Comparison of ENCODE assay signal across 10 cellular contexts in the genomic region with DNA sequence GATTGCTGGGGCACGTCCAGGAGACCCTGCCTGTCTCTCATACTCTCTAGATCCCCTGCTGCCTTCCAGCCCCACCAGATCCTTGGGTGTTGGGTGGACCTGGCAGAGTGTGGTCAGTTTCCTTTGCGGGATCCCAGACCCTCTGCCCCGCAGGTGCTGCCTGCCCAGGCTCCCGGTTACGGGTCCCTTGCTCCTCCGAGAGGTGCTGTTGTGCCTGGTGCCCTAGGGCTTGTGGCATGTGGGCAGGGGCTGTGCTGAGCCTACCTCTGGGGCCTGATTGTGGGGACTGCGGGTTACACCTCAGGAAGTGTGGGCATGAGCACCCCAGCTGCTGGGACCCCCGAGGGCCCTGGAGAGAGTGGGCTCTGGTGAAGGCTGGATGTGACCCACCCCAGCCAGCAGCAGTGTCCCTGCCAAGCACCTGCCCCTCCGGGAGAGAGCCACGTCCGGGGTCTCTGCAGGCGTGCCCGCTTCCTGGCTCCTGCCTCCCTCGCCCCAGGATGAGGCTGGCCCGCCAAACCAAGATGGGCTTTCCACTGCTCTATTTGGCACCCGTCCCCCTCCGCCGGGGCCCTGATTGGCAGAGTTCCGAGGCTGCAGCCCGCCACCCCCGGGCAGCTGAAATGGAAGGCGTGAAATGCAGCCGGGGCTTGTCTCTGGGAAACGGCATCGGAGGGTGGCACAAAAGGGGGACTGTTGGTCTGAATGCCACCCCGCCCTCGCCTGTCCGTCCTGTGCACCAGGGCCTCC. TPM values are rescaled to one million over a fixed set of nuclear protein-coding genes. Genes with fewer than 3 reads are reported as not detected.
DNase-seq lines count a peak whose midpoint lies in the region; ATAC-seq and TF ChIP-seq lines count a peak whose summit lies in the region.
"Had no signal": no experiment of that assay in that cellular context is flagged by ENCODE, and none has a peak within 500 bp of the region (broad histone marks: within the 10 kb centered on the region; RNA-seq: fewer than 3 reads in every experiment).

No MANE protein-coding gene starts in this region.

- POLR2A ChIA-PET in activated CD8-positive, alpha-beta T cell treated with anti-CD3 and anti-CD28 coated beads for 36 hours (lab: Charles Lee): no interaction called here

- no peaks in the 10 kb centered on the region for H3F3A ChIP-seq in GM23338 (replicated peaks; ENCODE audit: low read depth)

- H4K20me1 ChIP-seq in GM23338 (replicated peaks; ENCODE audit: insufficient read depth): peaks cover 20% of the 10 kb centered on the region

- no peaks in the 10 kb centered on the region for H3K36me3 ChIP-seq in GM23338 (ENCODE audit: insufficient read depth)
- H3K36me3 ChIP-seq: right lobe of liver had no signal

- H3K4me3 Mint-ChIP-seq in GM23338: no peak overlapping the region
- peak overlapping the region; percentile 37 for H3K4me3 Mint-ChIP-seq in activated CD8-positive, alpha-beta T cell treated with anti-CD3 and anti-CD28 coated beads for 36 hours
- peak overlapping the region; percentile 72 to 73 for H3K4me3 Mint-ChIP-seq in stimulated activated naive B cell treated with anti-CD40 and anti-IgM and Interleukin-4, amounts not matched to agents 10 μg/mL and 1 μg/mL and 100 μg/mL, for 72 hours

- no peaks in the 10 kb centered on the region for H3K27me3 ChIP-seq in GM23338 (ENCODE audit: insufficient read depth)
- H3K27me3 ChIP-seq in right cardiac atrium (ENCODE audit: control insufficient read depth, insufficient read depth): no peaks in the 10 kb centered on the region
- H3K27me3 ChIP-seq: right lobe of liver had no signal

- CTCF ChIA-PET in activated CD8-positive, alpha-beta T cell treated with anti-CD3 and anti-CD28 coated beads for 36 hours (lab: Charles Lee): interaction anchor here (1.1 to 1.2 kb wide), 2 partner anchors 11 to 30 kb away, joined by 3 read pairs; no protein-coding TSS in a partner anchor

- H3K27me3 Mint-ChIP-seq in GM23338 (ENCODE audit: insufficient read depth, low read depth, poor library complexity): peaks cover 1% of the 10 kb centered on the region
- H3K27me3 Mint-ChIP-seq in activated CD8-positive, alpha-beta T cell treated with anti-CD3 and anti-CD28 coated beads for 36 hours: peaks cover 3% of the 10 kb centered on the region
- no peaks in the 10 kb centered on the region for H3K27me3 Mint-ChIP-seq in stimulated activated naive B cell treated with anti-CD40 and anti-IgM and Interleukin-4, amounts not matched to agents 10 μg/mL and 1 μg/mL and 100 μg/mL, for 72 hours

- peaks cover 6% of the 10 kb centered on the region; the same call in 2 of the 3 replicates for H3K4me1 Mint-ChIP-seq in GM23338
- peaks cover 16% of the 10 kb centered on the region for H3K4me1 Mint-ChIP-seq in activated CD8-positive, alpha-beta T cell treated with anti-CD3 and anti-CD28 coated beads for 36 hours (ENCODE audit: low read depth)
- peaks cover 24 to 39% of the 10 kb centered on the region in 2 donors for H3K4me1 Mint-ChIP-seq in stimulated activated naive B cell treated with anti-CD40 and anti-IgM and Interleukin-4, amounts not matched to agents 10 μg/mL and 1 μg/mL and 100 μg/mL, for 72 hours

- H3K4me1 ChIP-seq in GM23338 (ENCODE audit: insufficient read depth) (no peaks in the 10 kb centered on the region), right cardiac atrium (ENCODE audit: control insufficient read depth, insufficient read depth, low read length) (no peaks in the 10 kb centered on the region)
- H3K4me1 ChIP-seq: right lobe of liver had no signal

- H3K27ac Mint-ChIP-seq in GM23338: no peak overlapping the region
- no peak overlapping the region for H3K27ac Mint-ChIP-seq in activated CD8-positive, alpha-beta T cell treated with anti-CD3 and anti-CD28 coated beads for 36 hours
- H3K27ac Mint-ChIP-seq in stimulated activated naive B cell treated with anti-CD40 and anti-IgM and Interleukin-4, amounts not matched to agents 10 μg/mL and 1 μg/mL and 100 μg/mL, for 72 hours: peak overlapping the region; percentile 79

- H3K9me2 ChIP-seq in GM23338 (ENCODE audit: insufficient read depth): no peaks in the 10 kb centered on the region

- H3K9me3 Mint-ChIP-seq in GM23338: no peaks in the 10 kb centered on the region
- H3K9me3 Mint-ChIP-seq in activated CD8-positive, alpha-beta T cell treated with anti-CD3 and anti-CD28 coated beads for 36 hours: peaks cover under 1% of the 10 kb centered on the region
- H3K9me3 Mint-ChIP-seq in stimulated activated naive B cell treated with anti-CD40 and anti-IgM and Interleukin-4, amounts not matched to agents 10 μg/mL and 1 μg/mL and 100 μg/mL, for 72 hours: no peaks in the 10 kb centered on the region

- no peak overlapping the region for H3K4me2 ChIP-seq in GM23338

- H3K27ac ChIP-seq in GM23338 (ENCODE audit: low read depth) (peak overlapping the region; percentile 72), right cardiac atrium (ENCODE audit: low read length) (no peak overlapping the region)

- ATAC-seq in GM23338: peak; percentile 31
- ATAC-seq in activated CD8-positive, alpha-beta T cell treated with anti-CD3 and anti-CD28 coated beads for 36 hours: peak; percentile 44
- ATAC-seq in right cardiac atrium: peak; percentile 9 to 10
- ATAC-seq in stimulated activated naive B cell treated with anti-CD40 and anti-IgM and Interleukin-4, amounts not matched to agents 10 μg/mL and 1 μg/mL and 100 μg/mL, for 72 hours (replicated peaks): peak; percentile 38 to 45
- no peak for ATAC-seq in GM18870 (IDR thresholded peaks at IDR 0.05; ENCODE audit: unreplicated experiment)

- no peak overlapping the region for H3K4me3 ChIP-seq in GM23338
- no peak overlapping the region for H3K4me3 ChIP-seq in right cardiac atrium (ENCODE audit: low read length)
- H3K4me3 ChIP-seq: right lobe of liver had no signal

- intact Hi-C loops in activated CD8-positive, alpha-beta T cell treated with anti-CD3 and anti-CD28 coated beads for 36 hours (cut with micrococcal nuclease): loop anchor here (5.0 kb wide), 1 partner anchor 51 kb away; no protein-coding TSS in a partner anchor
- intact Hi-C loops in right cardiac atrium (cut with DNase I): no loop called here

- 43% methylated on average over 28 of the region's 28 CpGs for WGBS in right cardiac atrium

- TF ChIP-seq CTCF in GM23338 (conservative IDR thresholded peaks at IDR 0.05; ENCODE audit: low read depth in 2 of 2): no peak
- no peak for TF ChIP-seq CTCF in activated CD8-positive, alpha-beta T cell treated with anti-CD3 and anti-CD28 coated beads for 36 hours (IDR thresholded peaks at IDR 0.05)

- H3K79me2 ChIP-seq in GM23338 (replicated peaks; ENCODE audit: insufficient read depth): peaks cover 59% of the 10 kb centered on the region

- H2AFZ ChIP-seq in GM23338: no peak overlapping the region

- DNase-seq in GM23338 (ENCODE audit: low spot score) (peak; percentile 2), right cardiac atrium (peak; percentile 27 to 70 (median 58)), AG20443 (ENCODE audit: low spot score) (no peak), dedifferentiated amniotic fluid mesenchymal stem cell (ENCODE audit: extremely low spot score) (no peak)
- peak; percentile 26 for DNase-seq in activated CD8-positive, alpha-beta T cell treated with anti-CD3 and anti-CD28 coated beads for 36 hours
- DNase-seq in stimulated activated naive B cell treated with anti-CD40 and anti-IgM and Interleukin-4, amounts not matched to agents 10 μg/mL and 1 μg/mL and 100 μg/mL, for 72 hours: no peak
- DNase-seq in activated naive CD4-positive, alpha-beta T cell (lab: John Stamatoyannopoulos, UW): no peak
- DNase-seq: stimulated activated naive CD4-positive, alpha-beta T cell treated with Interleukin-2 at 50 U/mL for 16 hours had no signal

- H3K36me3 Mint-ChIP-seq in GM23338 (ENCODE audit: low read depth): peaks cover 4% of the 10 kb centered on the region; the same call in 2 of the 3 replicates
- H3K36me3 Mint-ChIP-seq in activated CD8-positive, alpha-beta T cell treated with anti-CD3 and anti-CD28 coated beads for 36 hours (ENCODE audit: low read depth): no peaks in the 10 kb centered on the region
- peaks cover 4 to 15% of the 10 kb centered on the region in 2 donors for H3K36me3 Mint-ChIP-seq in stimulated activated naive B cell treated with anti-CD40 and anti-IgM and Interleukin-4, amounts not matched to agents 10 μg/mL and 1 μg/mL and 100 μg/mL, for 72 hours

- no peaks in the 10 kb centered on the region for H3K9me3 ChIP-seq in right cardiac atrium (ENCODE audit: control insufficient read depth, low read length)
- H3K9me3 ChIP-seq: right lobe of liver had no signal

RNA-seq across cellular contexts. Expression of a gene that starts 17.0 kb away (rescaled TPM):
- 45.2 and 51.9 TPM in 2 replicates for total RNA-seq in GM23338 (2014; rRNA removed; shearing (Covaris generic))
- polyA plus RNA-seq in GM23338 (2016; fragmentation: Nextera tagmentation; extraction: Ambion mirVana) (7.2 and 8.1 TPM in 2 replicates), right cardiac atrium (6.3 TPM)
- 1 to 10 TPM; 1.3 to 1.4 TPM for total RNA-seq in activated CD8-positive, alpha-beta T cell treated with anti-CD3 and anti-CD28 coated beads for 36 hours
- total RNA-seq in right cardiac atrium: 1 to 10 TPM; 7.2 to 9.4 (median 8.9) TPM

RNA-seq across cellular contexts. Expression of a gene that starts 52.0 kb away (rescaled TPM):
- 62.4 and 75.2 TPM in 2 replicates for total RNA-seq in GM23338 (2014; rRNA removed; shearing (Covaris generic))
- polyA plus RNA-seq in GM23338 (2016; fragmentation: Nextera tagmentation; extraction: Ambion mirVana) (55.3 and 56.4 TPM in 2 replicates), right cardiac atrium (9.4 TPM)
- 10 to 100 TPM; 90.7 to 91.8 TPM for total RNA-seq in activated CD8-positive, alpha-beta T cell treated with anti-CD3 and anti-CD28 coated beads for 36 hours
- total RNA-seq in right cardiac atrium: 10 to 100 TPM in 1 of 4 donors, 1 to 10 TPM in 3; 8.9 to 11.5 (median 9.1) TPM

Comparison
In these comparisons a context has a peak if more than half of its experiments do, and no peak if none do; other contexts are left out.
1. DNase-seq: peak in GM23338 (single experiment), activated CD8-positive, alpha-beta T cell treated with anti-CD3 and anti-CD28 coated beads for 36 hours (single experiment) and right cardiac atrium (3 of 3); none in stimulated activated naive B cell treated with anti-CD40 and anti-IgM and Interleukin-4, amounts not matched to agents 10 μg/mL and 1 μg/mL and 100 μg/mL, for 72 hours (single experiment), AG20443 (single experiment), dedifferentiated amniotic fluid mesenchymal stem cell (single experiment) and activated naive CD4-positive, alpha-beta T cell (0 of 4).